Comparison of ENCODE assay signal across 1 cellular context in the genomic region with DNA sequence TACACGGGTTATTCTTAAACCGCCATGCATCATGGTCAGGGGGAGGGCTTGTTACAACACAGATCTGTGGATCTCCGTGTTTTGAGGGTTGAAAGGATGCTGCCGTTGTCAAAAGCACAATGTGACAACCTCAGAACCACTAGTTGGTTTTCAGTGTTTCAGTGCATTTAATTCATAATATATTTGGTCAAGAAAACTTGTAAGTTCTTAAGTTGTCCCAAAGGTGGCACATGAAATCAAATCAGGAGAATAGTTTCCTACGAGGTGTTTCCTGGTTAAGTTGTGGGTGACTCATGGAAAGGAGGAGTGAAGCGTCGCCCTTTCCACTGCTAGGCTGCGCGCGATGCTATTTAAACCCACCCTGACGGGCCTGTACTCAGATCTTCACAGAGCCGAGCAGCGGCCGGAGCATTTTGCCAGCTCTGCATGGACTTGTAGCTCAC.
TF ChIP-seq lines count a peak whose summit lies in the region.

No MANE protein-coding gene starts in this region.

TF ChIP-seq in IMR-90, 13 proteins besides CTCF, POLR2A, EP300 and RAD21:
- TF ChIP-seq RFX5 (IDR thresholded peaks at IDR 0.05; ENCODE audit: low read depth, low read length), result no peak
- no peak for TF ChIP-seq RCOR1 (IDR thresholded peaks at IDR 0.05; ENCODE audit: insufficient replicate concordance, low read length)
- TF ChIP-seq NFE2L2 (IDR thresholded peaks at IDR 0.05; ENCODE audit: low read depth, low read length), result no peak
- no peak for TF ChIP-seq CEBPB (IDR thresholded peaks at IDR 0.05; ENCODE audit: low read depth, low read length)
- no peak for TF ChIP-seq FOS (IDR thresholded peaks at IDR 0.05; ENCODE audit: low read depth, low read length)
- no peak for TF ChIP-seq SMC3 (IDR thresholded peaks at IDR 0.05; ENCODE audit: low read depth, low read length)
- TF ChIP-seq, protein P1, sequence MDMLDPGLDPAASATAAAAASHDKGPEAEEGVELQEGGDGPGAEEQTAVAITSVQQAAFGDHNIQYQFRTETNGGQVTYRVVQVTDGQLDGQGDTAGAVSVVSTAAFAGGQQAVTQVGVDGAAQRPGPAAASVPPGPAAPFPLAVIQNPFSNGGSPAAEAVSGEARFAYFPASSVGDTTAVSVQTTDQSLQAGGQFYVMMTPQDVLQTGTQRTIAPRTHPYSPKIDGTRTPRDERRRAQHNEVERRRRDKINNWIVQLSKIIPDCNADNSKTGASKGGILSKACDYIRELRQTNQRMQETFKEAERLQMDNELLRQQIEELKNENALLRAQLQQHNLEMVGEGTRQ (IDR thresholded peaks at IDR 0.05; ENCODE audit: low read depth, low read length), result no peak
- no peak for TF ChIP-seq BHLHE40 (IDR thresholded peaks at IDR 0.05; ENCODE audit: low read depth, low read length)
- TF ChIP-seq MAZ (IDR thresholded peaks at IDR 0.05; ENCODE audit: borderline replicate concordance, low read depth, low read length), result no peak
- no peak for TF ChIP-seq MAFK (IDR thresholded peaks at IDR 0.05; ENCODE audit: low read depth, low read length)
- TF ChIP-seq CHD1 (IDR thresholded peaks at IDR 0.05; ENCODE audit: low read depth, low read length), result no peak
- TF ChIP-seq MXI1 (IDR thresholded peaks at IDR 0.05; ENCODE audit: borderline replicate concordance, low read depth, low read length), result no peak
TF ChIP-seq in IMR-90: peak in this region for 0.
